In genomic region chr10:50437248-50437647, GRCh38 we compare ENCODE assay signal across 1 cellular context.
TF ChIP-seq lines count a peak whose summit lies in the region.

No MANE protein-coding gene starts in this region.

TF ChIP-seq in WTC11, 78 proteins besides CTCF, POLR2A, EP300 and RAD21 (continued from another document):
- no peak for TF ChIP-seq USF1 (CRISPR knock-in tag; IDR thresholded peaks at IDR 0.05)
